26 cellular contexts compared by ENCODE assay signal in the genomic region with DNA sequence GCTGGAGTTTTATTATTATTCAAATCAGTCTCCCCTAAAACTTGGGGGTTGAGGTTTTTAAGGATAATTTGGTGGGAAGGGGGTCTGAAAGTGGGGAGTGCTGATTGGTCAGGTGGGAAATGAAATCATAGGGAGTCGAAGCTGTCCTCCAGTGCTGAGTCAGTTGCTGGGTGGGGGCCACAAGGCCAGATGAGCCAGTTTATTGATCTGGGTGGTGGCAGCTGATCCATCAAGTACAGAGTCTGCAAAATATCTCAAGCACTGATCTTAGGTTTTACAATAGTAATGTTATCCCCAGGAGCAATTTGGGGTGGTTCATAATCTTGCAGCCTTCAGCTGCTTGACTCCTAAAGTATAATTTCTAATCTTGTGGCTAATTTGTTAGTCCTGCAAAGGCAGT.
"Had no signal": no experiment of that assay in that cellular context is flagged by ENCODE, and none has a peak within 500 bp of the region (broad histone marks: within the 10 kb centered on the region; RNA-seq: fewer than 3 reads in every experiment).

No MANE protein-coding gene starts in this region.

- H3K4me3 ChIP-seq: PC-9 had no signal

- H3K27ac ChIP-seq: PC-9 had no signal

- H3K36me3 Mint-ChIP-seq: activated naive CD8-positive, alpha-beta T cell; brain had no signal

- FAIRE-seq: astrocyte, TTC549 had no signal

- H3K27ac Mint-ChIP-seq: activated B cell treated with CpG ODN at 0.5 μM for 24 hours; activated CD4-positive, alpha-beta T cell treated with anti-CD3 and anti-CD28 coated beads, Interleukin-2, amount 10 ng/mL, durations not matched to agents 24 days and 14 days; activated CD8-positive, alpha-beta memory T cell treated with anti-CD3 and anti-CD28 coated beads, Interleukin-2, amount 10 ng/mL, durations not matched to agents 7 days and 5 days; activated naive CD4-positive, alpha-beta T cell treated with anti-CD3 and anti-CD28 coated beads for 36 hours; activated naive CD8-positive, alpha-beta T cell; activated T-helper 17 cell treated with anti-CD3 and anti-CD28 coated beads, Interleukin-2, amount 50 U/mL, for 72 hours; T-helper 1 cell treated with Interleukin-12 subunit alpha and Interleukin-12 subunit beta and Interleukin-4 antibody, amounts not matched to agents 30 μg/mL and 1 μg/mL, for 36 hours had no signal

- H3K9me3 Mint-ChIP-seq: activated B cell treated with CpG ODN at 0.5 μM for 24 hours; activated naive CD4-positive, alpha-beta T cell treated with anti-CD3 and anti-CD28 coated beads for 36 hours; activated T-helper 17 cell treated with anti-CD3 and anti-CD28 coated beads, Interleukin-2, amount 50 U/mL, for 72 hours; central memory CD8-positive, alpha-beta T cell; T-helper 1 cell treated with Interleukin-12 subunit alpha and Interleukin-12 subunit beta and Interleukin-4 antibody, amounts not matched to agents 30 μg/mL and 1 μg/mL, for 36 hours had no signal

- H3K4me1 Mint-ChIP-seq: central memory CD8-positive, alpha-beta T cell had no signal

- ATAC-seq: activated CD8-positive, alpha-beta memory T cell treated with anti-CD3 and anti-CD28 coated beads, Interleukin-2, amount 10 ng/mL, durations not matched to agents 7 days and 5 days had no signal

- DNase-seq: activated B cell treated with CpG ODN at 0.5 μM for 24 hours; activated CD4-positive, alpha-beta T cell treated with anti-CD3 and anti-CD28 coated beads for 1 hour; activated CD4-positive, alpha-beta T cell treated with anti-CD3 and anti-CD28 coated beads, Interleukin-2, amount 10 ng/mL, durations not matched to agents 24 days and 14 days; activated CD4-positive, alpha-beta T cell treated with anti-CD3 and anti-CD28 coated beads, Interleukin-2, amount 50 U/mL, for 48 hours; activated CD8-positive, alpha-beta memory T cell treated with anti-CD3 and anti-CD28 coated beads, Interleukin-2, amount 10 ng/mL, durations not matched to agents 7 days and 5 days; activated gamma-delta T cell; activated naive CD4-positive, alpha-beta T cell treated with anti-CD3 and anti-CD28 coated beads for 36 hours; activated T-cell treated with anti-CD3 and anti-CD28 coated beads, Interleukin-2, amount 50 U/mL, for 48 hours; amygdala; Kasumi-1; NCI-H1048; NCI-H146; NCI-H187 treated with DMSO at 0.1 percent for 48 hours; NCI-H2081 treated with DMSO at 0.1 percent for 48 hours; NCI-H446; NCI-H524; PC-9; SHP77 treated with DMSO at 0.1 percent for 48 hours; T-helper 9 cell had no signal

- H3K27me3 Mint-ChIP-seq: activated B cell treated with CpG ODN at 0.5 μM for 24 hours; activated naive CD8-positive, alpha-beta T cell; central memory CD8-positive, alpha-beta T cell had no signal

- H3K4me3 Mint-ChIP-seq: activated B cell treated with CpG ODN at 0.5 μM for 24 hours; activated CD4-positive, alpha-beta T cell treated with anti-CD3 and anti-CD28 coated beads, Interleukin-2, amount 10 ng/mL, durations not matched to agents 24 days and 14 days; activated CD8-positive, alpha-beta memory T cell treated with anti-CD3 and anti-CD28 coated beads, Interleukin-2, amount 10 ng/mL, durations not matched to agents 7 days and 5 days; activated naive CD4-positive, alpha-beta T cell treated with anti-CD3 and anti-CD28 coated beads for 36 hours; activated naive CD8-positive, alpha-beta T cell; activated T-helper 17 cell treated with anti-CD3 and anti-CD28 coated beads, Interleukin-2, amount 50 U/mL, for 72 hours; brain; central memory CD8-positive, alpha-beta T cell; T-helper 1 cell treated with Interleukin-12 subunit alpha and Interleukin-12 subunit beta and Interleukin-4 antibody, amounts not matched to agents 30 μg/mL and 1 μg/mL, for 36 hours had no signal
